ENCODE assay signal across 10 cellular contexts in the genomic region with DNA sequence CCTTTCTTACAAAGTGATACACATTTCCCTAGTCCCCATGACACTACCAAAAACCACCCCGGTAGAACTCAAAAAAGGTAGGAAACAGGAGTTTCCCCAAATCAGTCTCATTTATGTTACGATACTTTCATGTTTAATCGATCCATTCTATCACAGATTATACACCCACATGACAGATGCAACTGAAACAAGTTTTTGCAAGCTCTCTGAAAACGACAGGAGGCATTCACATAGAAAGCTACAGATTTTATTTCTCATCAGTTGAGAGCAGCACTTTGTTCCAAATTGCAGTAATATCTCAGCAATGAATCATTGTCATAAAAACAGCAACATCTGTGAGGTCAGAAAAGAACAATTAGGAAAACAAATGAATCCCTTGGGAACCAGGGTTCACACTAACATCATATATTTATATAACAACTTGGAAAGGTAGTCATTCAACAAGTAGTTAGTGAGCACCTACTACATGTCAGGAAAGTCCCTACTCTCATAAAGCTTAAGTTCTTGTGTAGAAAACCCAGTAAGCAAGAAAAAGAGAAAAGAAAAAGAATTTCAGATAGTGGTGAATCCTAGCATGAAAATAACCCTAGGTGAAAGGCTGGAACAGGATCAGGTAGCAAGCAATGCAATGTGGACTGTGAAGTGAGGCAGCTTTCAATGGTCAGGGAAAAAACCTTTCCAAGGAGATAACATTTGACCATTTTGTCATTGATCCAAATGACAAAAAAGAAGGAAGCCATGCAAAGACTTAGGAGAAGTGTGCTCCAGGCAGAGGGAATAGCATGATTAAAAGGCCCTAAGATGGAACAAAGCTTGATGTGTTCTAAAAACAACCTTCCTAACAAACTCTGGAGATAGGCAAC. TPM values are rescaled to one million over a fixed set of nuclear protein-coding genes. Genes with fewer than 3 reads are reported as not detected.
DNase-seq lines count a peak whose midpoint lies in the region; ATAC-seq and TF ChIP-seq lines count a peak whose summit lies in the region.
"Had no signal": no experiment of that assay in that cellular context is flagged by ENCODE, and none has a peak within 500 bp of the region (broad histone marks: within the 10 kb centered on the region; RNA-seq: fewer than 3 reads in every experiment).

No MANE protein-coding gene starts in this region.

- H3K4me3 ChIP-seq in epithelial cell of esophagus (ENCODE audit: low read length): no peak overlapping the region

- DNase-seq in AG08396 (ENCODE audit: low spot score): peak; percentile 21
- peak; percentile 67 for DNase-seq in LoVo (ENCODE audit: low spot score)
- DNase-seq in epithelial cell of esophagus (ENCODE audit: low read depth): peak; percentile 89
- no peak for DNase-seq in omental fat pad (ENCODE audit: low spot score)
- no peak for DNase-seq in 8988T
- DNase-seq in GDM1 (lab: John Stamatoyannopoulos, UW): no peak
- DNase-seq in SW480 (ENCODE audit: low spot score): no peak
- DNase-seq: CD8-positive, alpha-beta T cell had no signal

- TF ChIP-seq CTCF in epithelial cell of esophagus (IDR thresholded peaks at IDR 0.05; ENCODE audit: insufficient read depth, low read depth, low read length, missing control alignments) (no peak), omental fat pad (IDR thresholded peaks at IDR 0.05) (no peak)

- ATAC-seq in omental fat pad (ENCODE audit: low FRiP score) (peak; percentile 53), HG03469 (IDR thresholded peaks at IDR 0.05; ENCODE audit: unreplicated experiment) (no peak)
- ATAC-seq: CD8-positive, alpha-beta T cell had no signal

RNA-seq across cellular contexts. Expression of gene PLD1, which starts 8.3 kb away (rescaled TPM):
- 10 to 100 TPM in 3 of 4 donors, 1 to 10 TPM in 1; 9.7 to 73.3 (median 33.2) TPM for total RNA-seq in omental fat pad

RNA-seq across cellular contexts. Expression of gene TMEM212, which starts 41.2 kb away (rescaled TPM):
- not detected for total RNA-seq in omental fat pad
- total RNA-seq: activated T-helper 1 cell treated with anti-CD3 and anti-CD28 coated beads, Interleukin-12 subunit alpha, Interleukin-12 subunit beta, Interleukin-2, Interleukin-4 antibody, amounts not matched to agents 30 ng/mL and 10 ng/mL and 1 ng/mL, durations not matched to agents 14 hours and 24 hours and 36 hours; CD8-positive, alpha-beta T cell had no signal

Comparison
In these comparisons a context has a peak if more than half of its experiments do, and no peak if none do; other contexts are left out.
1. DNase-seq: peak in AG08396 (single experiment), LoVo (single experiment) and epithelial cell of esophagus (single experiment); none in omental fat pad (single experiment), 8988T (single experiment), GDM1 (single experiment) and SW480 (single experiment).